In the genomic region with DNA sequence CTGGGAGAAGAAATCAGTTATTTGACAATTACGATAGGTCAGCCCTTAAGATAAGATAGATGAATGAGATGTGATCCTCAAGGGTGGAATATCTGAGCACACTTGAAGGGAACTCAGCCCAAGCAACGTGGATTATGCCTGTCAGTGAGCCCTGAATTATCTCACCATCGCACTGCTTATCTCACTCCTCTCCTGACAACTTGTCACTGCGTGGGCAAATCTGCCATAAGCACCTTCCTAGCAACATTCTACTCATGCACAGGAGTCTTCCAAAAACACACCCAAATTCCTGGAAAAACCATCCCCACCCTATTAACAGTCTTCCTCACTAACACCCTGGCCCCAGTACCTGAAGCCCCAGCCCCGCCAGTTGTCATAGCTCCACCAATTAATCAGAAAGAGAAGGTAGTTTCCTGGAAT, we compare ENCODE assay signal across 1 cellular context.
TF ChIP-seq lines count a peak whose summit lies in the region.

No MANE protein-coding gene starts in this region.

TF ChIP-seq in K562, 482 proteins besides CTCF, POLR2A, EP300 and RAD21 (continued from another document and continues in another):
- TF ChIP-seq AFF1 (IDR thresholded peaks at IDR 0.05; ENCODE audit: low read depth in 1 of 2, partially characterized antibody in 2 of 2) = peak; percentile 36 to 55
- TF ChIP-seq ARID1B (IDR thresholded peaks at IDR 0.05) = peak; percentile 94
- peak; percentile 58 for TF ChIP-seq NEUROD1 (IDR thresholded peaks at IDR 0.05; ENCODE audit: borderline replicate concordance, low read depth, low read length, partially characterized antibody)
- TF ChIP-seq SAP30 (IDR thresholded peaks at IDR 0.05; ENCODE audit: borderline replicate concordance, insufficient read depth, low read depth, low read length, poor library complexity, severe bottlenecking) = no peak
- TF ChIP-seq CCNT2 (IDR thresholded peaks at IDR 0.05; ENCODE audit: borderline replicate concordance, extremely low read depth, insufficient read length, low read depth, low read length) = peak; percentile 54
- no peak for TF ChIP-seq ZNF408 (CRISPR knock-in tag; IDR thresholded peaks at IDR 0.05; ENCODE audit: low read depth)
- TF ChIP-seq, protein P1, sequence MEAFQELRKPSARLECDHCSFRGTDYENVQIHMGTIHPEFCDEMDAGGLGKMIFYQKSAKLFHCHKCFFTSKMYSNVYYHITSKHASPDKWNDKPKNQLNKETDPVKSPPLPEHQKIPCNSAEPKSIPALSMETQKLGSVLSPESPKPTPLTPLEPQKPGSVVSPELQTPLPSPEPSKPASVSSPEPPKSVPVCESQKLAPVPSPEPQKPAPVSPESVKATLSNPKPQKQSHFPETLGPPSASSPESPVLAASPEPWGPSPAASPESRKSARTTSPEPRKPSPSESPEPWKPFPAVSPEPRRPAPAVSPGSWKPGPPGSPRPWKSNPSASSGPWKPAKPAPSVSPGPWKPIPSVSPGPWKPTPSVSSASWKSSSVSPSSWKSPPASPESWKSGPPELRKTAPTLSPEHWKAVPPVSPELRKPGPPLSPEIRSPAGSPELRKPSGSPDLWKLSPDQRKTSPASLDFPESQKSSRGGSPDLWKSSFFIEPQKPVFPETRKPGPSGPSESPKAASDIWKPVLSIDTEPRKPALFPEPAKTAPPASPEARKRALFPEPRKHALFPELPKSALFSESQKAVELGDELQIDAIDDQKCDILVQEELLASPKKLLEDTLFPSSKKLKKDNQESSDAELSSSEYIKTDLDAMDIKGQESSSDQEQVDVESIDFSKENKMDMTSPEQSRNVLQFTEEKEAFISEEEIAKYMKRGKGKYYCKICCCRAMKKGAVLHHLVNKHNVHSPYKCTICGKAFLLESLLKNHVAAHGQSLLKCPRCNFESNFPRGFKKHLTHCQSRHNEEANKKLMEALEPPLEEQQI (IDR thresholded peaks at IDR 0.05) = 0 out of 2 replicates have a peak, but pooled peaks have one; percentile 12
- TF ChIP-seq TBL1XR1 (IDR thresholded peaks at IDR 0.05; ENCODE audit: low read length in 2 of 2) = no peak
- TF ChIP-seq, protein P2, sequence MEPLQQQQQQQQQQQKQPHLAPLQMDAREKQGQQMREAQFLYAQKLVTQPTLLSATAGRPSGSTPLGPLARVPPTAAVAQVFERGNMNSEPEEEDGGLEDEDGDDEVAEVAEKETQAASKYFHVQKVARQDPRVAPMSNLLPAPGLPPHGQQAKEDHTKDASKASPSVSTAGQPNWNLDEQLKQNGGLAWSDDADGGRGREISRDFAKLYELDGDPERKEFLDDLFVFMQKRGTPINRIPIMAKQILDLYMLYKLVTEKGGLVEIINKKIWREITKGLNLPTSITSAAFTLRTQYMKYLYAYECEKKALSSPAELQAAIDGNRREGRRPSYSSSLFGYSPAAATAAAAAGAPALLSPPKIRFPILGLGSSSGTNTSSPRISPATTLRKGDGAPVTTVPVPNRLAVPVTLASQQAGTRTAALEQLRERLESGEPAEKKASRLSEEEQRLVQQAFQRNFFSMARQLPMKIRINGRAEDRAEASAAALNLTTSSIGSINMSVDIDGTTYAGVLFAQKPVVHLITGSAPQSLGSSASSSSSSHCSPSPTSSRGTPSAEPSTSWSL (CRISPR knock-in tag; IDR thresholded peaks at IDR 0.05; ENCODE audit: borderline replicate concordance) = no peak
- peak; percentile 99 for TF ChIP-seq CXXC5 (CRISPR knock-in tag; IDR thresholded peaks at IDR 0.05)
- no peak for TF ChIP-seq U2AF1 (optimal IDR thresholded peaks at IDR 0.05; ENCODE audit: low read depth, low read length)
- TF ChIP-seq TAL1 (IDR thresholded peaks at IDR 0.05) = peak; percentile 73
- TF ChIP-seq BRD9 (IDR thresholded peaks at IDR 0.05; ENCODE audit: low read depth, partially characterized antibody) = peak; percentile 17
- TF ChIP-seq CBFA2T3 (IDR thresholded peaks at IDR 0.05) = peak; percentile 86
- no peak for TF ChIP-seq POLR2B (IDR thresholded peaks at IDR 0.05; ENCODE audit: low read depth, partially characterized antibody)
- TF ChIP-seq OTX1 (CRISPR knock-in tag; IDR thresholded peaks at IDR 0.05) = peak; percentile 55; the same call in 1 of the 2 replicates
- no peak for TF ChIP-seq SREBF2 (CRISPR knock-in tag; IDR thresholded peaks at IDR 0.05)
- TF ChIP-seq NR3C1 (CRISPR knock-in tag; IDR thresholded peaks at IDR 0.05) = no peak
- peak; percentile 42; the same call in 1 of the 2 replicates for TF ChIP-seq ZNF592 (IDR thresholded peaks at IDR 0.05)
- TF ChIP-seq JUN (IDR thresholded peaks at IDR 0.05; ENCODE audit: borderline replicate concordance, low read depth, low read length) = peak; percentile 37; the same call in 1 of the 2 replicates
- TF ChIP-seq JUN (CRISPR knock-in tag; IDR thresholded peaks at IDR 0.05; ENCODE audit: borderline replicate concordance) = no peak
- peak; percentile 62; the same call in 1 of the 2 replicates for TF ChIP-seq FOXJ2 (tag; IDR thresholded peaks at IDR 0.05)
- TF ChIP-seq TAF9B (IDR thresholded peaks at IDR 0.05; ENCODE audit: partially characterized antibody) = peak; percentile 28
- TF ChIP-seq, protein P3, sequence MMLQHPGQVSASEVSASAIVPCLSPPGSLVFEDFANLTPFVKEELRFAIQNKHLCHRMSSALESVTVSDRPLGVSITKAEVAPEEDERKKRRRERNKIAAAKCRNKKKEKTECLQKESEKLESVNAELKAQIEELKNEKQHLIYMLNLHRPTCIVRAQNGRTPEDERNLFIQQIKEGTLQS (IDR thresholded peaks at IDR 0.05) = peak; percentile 22; the same call in 1 of the 2 replicates
- TF ChIP-seq, protein P3 (CRISPR knock-in tag; conservative IDR thresholded peaks at IDR 0.05) = no peak
- peak; percentile 90 for TF ChIP-seq MTA1 (IDR thresholded peaks at IDR 0.05; ENCODE audit: borderline replicate concordance)
- TF ChIP-seq CREM (IDR thresholded peaks at IDR 0.05; ENCODE audit: low read depth) = peak; percentile 70
- no peak for TF ChIP-seq POLR2G (IDR thresholded peaks at IDR 0.05; ENCODE audit: low read depth, low read length)
- TF ChIP-seq ZNF280B (CRISPR knock-in tag; IDR thresholded peaks at IDR 0.05) = no peak
- TF ChIP-seq YBX1 (IDR thresholded peaks at IDR 0.05) = no peak
- TF ChIP-seq E2F5 (CRISPR knock-in tag; IDR thresholded peaks at IDR 0.05) = no peak
- TF ChIP-seq, protein P4, sequence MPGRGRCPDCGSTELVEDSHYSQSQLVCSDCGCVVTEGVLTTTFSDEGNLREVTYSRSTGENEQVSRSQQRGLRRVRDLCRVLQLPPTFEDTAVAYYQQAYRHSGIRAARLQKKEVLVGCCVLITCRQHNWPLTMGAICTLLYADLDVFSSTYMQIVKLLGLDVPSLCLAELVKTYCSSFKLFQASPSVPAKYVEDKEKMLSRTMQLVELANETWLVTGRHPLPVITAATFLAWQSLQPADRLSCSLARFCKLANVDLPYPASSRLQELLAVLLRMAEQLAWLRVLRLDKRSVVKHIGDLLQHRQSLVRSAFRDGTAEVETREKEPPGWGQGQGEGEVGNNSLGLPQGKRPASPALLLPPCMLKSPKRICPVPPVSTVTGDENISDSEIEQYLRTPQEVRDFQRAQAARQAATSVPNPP (IDR thresholded peaks at IDR 0.05; ENCODE audit: borderline replicate concordance, insufficient read depth, insufficient read length) = no peak
- peak; percentile 72 for TF ChIP-seq CBFA2T2 (conservative IDR thresholded peaks at IDR 0.05)
- no peak for TF ChIP-seq PURB (CRISPR knock-in tag; IDR thresholded peaks at IDR 0.05; ENCODE audit: low read depth)
- peak; percentile 46 to 53; a peak in 3 of 4 replicates for TF ChIP-seq MAZ (CRISPR knock-in tag; conservative IDR thresholded peaks at IDR 0.05 in 1 of 2, IDR thresholded peaks at IDR 0.05 in 1 of 2)
- TF ChIP-seq CREBBP (IDR thresholded peaks at IDR 0.05; ENCODE audit: low read depth, low read length) = no peak
- TF ChIP-seq PYGO2 (tag; IDR thresholded peaks at IDR 0.05) = no peak
- peak; percentile 63 for TF ChIP-seq RFX1 (IDR thresholded peaks at IDR 0.05)
- TF ChIP-seq EHMT2 (IDR thresholded peaks at IDR 0.05) = peak; percentile 69; the same call in 1 of the 2 replicates
- TF ChIP-seq SNRNP70 (optimal IDR thresholded peaks at IDR 0.05; ENCODE audit: low read depth, low read length) = no peak
- peak; percentile 81 for TF ChIP-seq GATAD2B (IDR thresholded peaks at IDR 0.05; ENCODE audit: borderline replicate concordance)
- 0 out of 2 replicates have a peak, but pooled peaks have one; percentile 9 for TF ChIP-seq GABPB1 (CRISPR knock-in tag; IDR thresholded peaks at IDR 0.05)
- TF ChIP-seq CTBP1 (IDR thresholded peaks at IDR 0.05; ENCODE audit: borderline replicate concordance) = peak; percentile 97
- TF ChIP-seq TAF7 (tag; IDR thresholded peaks at IDR 0.05) = 0 out of 2 replicates have a peak, but pooled peaks have one; percentile 27
- no peak for TF ChIP-seq KLF6 (CRISPR knock-in tag; IDR thresholded peaks at IDR 0.05; ENCODE audit: borderline replicate concordance)
- TF ChIP-seq NCOR1 (IDR thresholded peaks at IDR 0.05) = peak; percentile 67
- peak; percentile 44 to 55 for TF ChIP-seq NRF1 (conservative IDR thresholded peaks at IDR 0.05 in 1 of 2, IDR thresholded peaks at IDR 0.05 in 1 of 2)
- 0 out of 2 replicates have a peak, but pooled peaks have one; percentile 34 for TF ChIP-seq MEF2D (tag; conservative IDR thresholded peaks at IDR 0.05; ENCODE audit: low read depth)
